14 cellular contexts compared by ENCODE assay signal in genomic region chr15:72078887-72079286, GRCh38. TPM values are rescaled to one million over a fixed set of nuclear protein-coding genes. Genes with fewer than 3 reads are reported as not detected.
DNase-seq lines count a peak whose midpoint lies in the region; ATAC-seq and FAIRE-seq lines count a peak whose summit lies in the region.
"Had no signal": no experiment of that assay in that cellular context is flagged by ENCODE, and none has a peak within 500 bp of the region (broad histone marks: within the 10 kb centered on the region; RNA-seq: fewer than 3 reads in every experiment).

No MANE protein-coding gene starts in this region.

- H3K27ac ChIP-seq in small intestine (ENCODE audit: low read depth in 1 of 2, low read length in 1 of 2): no peak overlapping the region
- H3K27ac ChIP-seq: ascending aorta, dorsolateral prefrontal cortex, SJCRH30, tibial nerve had no signal

- no peak overlapping the region for H3K4me3 ChIP-seq in small intestine (ENCODE audit: low read depth in 1 of 2, low read length in 2 of 2)
- H3K4me3 ChIP-seq: ascending aorta, dorsolateral prefrontal cortex, SJCRH30, tibial nerve had no signal

- DNase-seq in small intestine: peak; percentile 6
- DNase-seq in SHP77 (lab: John Stamatoyannopoulos, UW): no peak
- DNase-seq in NCI-H510A (lab: John Stamatoyannopoulos, UW): no peak
- no peak for DNase-seq in mucosa of gallbladder (ENCODE audit: low spot score)
- DNase-seq: dorsolateral prefrontal cortex, mesenchymal stem cell, NCI-H1694, occipital lobe, SJCRH30 had no signal

- no peak for FAIRE-seq in small intestine (lab: Jason Lieb, UNC)

- no peaks in the 10 kb centered on the region for H3K4me1 ChIP-seq in small intestine (ENCODE audit: control insufficient read depth in 2 of 2, insufficient read depth in 1 of 2, low read depth in 1 of 2, low read length in 1 of 2)
- H3K4me1 ChIP-seq: SJCRH30 had no signal

- peak; percentile 51 for ATAC-seq in GM18858 (IDR thresholded peaks at IDR 0.05; ENCODE audit: unreplicated experiment)
- ATAC-seq in GM21825 (IDR thresholded peaks at IDR 0.05; ENCODE audit: unreplicated experiment): peak; percentile 84
- ATAC-seq in HG03460 (IDR thresholded peaks at IDR 0.05; ENCODE audit: unreplicated experiment): peak; percentile 87

- no peaks in the 10 kb centered on the region for H3K9me3 ChIP-seq in small intestine (ENCODE audit: control insufficient read depth, low read depth)
- H3K9me3 ChIP-seq: ascending aorta, SJCRH30, tibial nerve had no signal

- H3K36me3 ChIP-seq in small intestine (ENCODE audit: control insufficient read depth in 2 of 2, insufficient read depth in 2 of 2, low read length in 2 of 2): no peaks in the 10 kb centered on the region
- H3K36me3 ChIP-seq: ascending aorta, SJCRH30, tibial nerve had no signal

- 78 to 93% (median 81%) methylated on average over 6 of the region's 6 CpGs for WGBS in small intestine, 3 donors

- no peaks in the 10 kb centered on the region for H3K27me3 ChIP-seq in small intestine (ENCODE audit: control insufficient read depth in 2 of 2, insufficient read depth in 2 of 2, low read length in 2 of 2)
- H3K27me3 ChIP-seq: ascending aorta, dorsolateral prefrontal cortex, SJCRH30, tibial nerve had no signal

RNA-seq across cellular contexts. Expression of gene MYO9A, which starts 39.1 kb away (rescaled TPM):
- polyA plus RNA-seq in small intestine: 1 to 10 TPM; 1.6 to 3.6 (median 1.6) TPM
- 33.4 TPM for total RNA-seq in mucosa of gallbladder

RNA-seq across cellular contexts. Expression of gene SENP8, which starts 39.3 kb away (rescaled TPM):
- 1 to 10 TPM in 1 of 3 donors, under 1 TPM in 2; 0.81 to 1.9 (median 0.89) TPM for polyA plus RNA-seq in small intestine
- 4.8 TPM for total RNA-seq in mucosa of gallbladder
